35 cellular contexts compared by ENCODE assay signal in the genomic region with DNA sequence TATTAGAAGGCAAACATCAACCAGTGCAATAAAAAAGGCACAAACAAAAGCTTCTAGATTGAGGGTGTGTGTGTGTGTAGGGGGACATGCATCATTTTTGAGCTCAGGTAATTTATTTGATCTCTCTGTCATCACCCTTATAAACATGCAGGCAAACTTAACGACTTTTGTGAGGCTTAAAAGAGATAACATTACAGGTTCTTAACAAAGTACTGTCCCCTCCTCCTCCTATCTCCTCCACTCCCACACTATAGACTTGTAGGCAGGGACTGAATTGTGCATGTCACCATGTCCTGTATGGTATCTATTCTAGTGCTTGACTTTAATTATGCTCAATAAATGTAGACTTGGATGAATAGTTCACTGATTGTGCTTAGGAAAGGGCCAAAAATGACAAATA.
"Had no signal": no experiment of that assay in that cellular context is flagged by ENCODE, and none has a peak within 500 bp of the region (broad histone marks: within the 10 kb centered on the region; RNA-seq: fewer than 3 reads in every experiment).

No MANE protein-coding gene starts in this region.

- H3K27ac ChIP-seq: KMS-11 had no signal

- H3K9me3 ChIP-seq: MG63 had no signal

- DNase-seq: Karpas-422, Kasumi-1, MG63, MM.1S, MV-4-11, NCI-H1048, NCI-H1092, NCI-H1092 treated with DMSO at 0.1 percent for 48 hours, NCI-H1105, NCI-H1105 treated with DMSO at 0.1 percent for 48 hours, NCI-H1417, NCI-H1417 treated with DMSO at 0.1 percent for 48 hours, NCI-H1436, NCI-H1436 treated with DMSO at 0.1 percent for 48 hours, NCI-H146, NCI-H1694, NCI-H1694 treated with DMSO at 0.1 percent for 48 hours, NCI-H187, NCI-H187 treated with DMSO at 0.1 percent for 48 hours, NCI-H2029, NCI-H2029 treated with DMSO at 0.1 percent for 48 hours, NCI-H2081 treated with DMSO at 0.1 percent for 48 hours, NCI-H2107, NCI-H2171, NCI-H2171 treated with DMSO at 0.1 percent for 48 hours, NCI-H2227 treated with DMSO at 0.1 percent for 48 hours, NCI-H226, NCI-H345, NCI-H446, NCI-H446 treated with DMSO at 0.1 percent for 48 hours, NCI-H510A, NCI-H510A treated with DMSO at 0.1 percent for 48 hours, NCI-H524, NCI-H524 treated with DMSO at 0.1 percent for 48 hours had no signal

- H3K4me3 ChIP-seq: MG63 had no signal

- H3K36me3 ChIP-seq: MG63 had no signal
